ENCODE assay signal across 8 cellular contexts in genomic region chr13:51590966-51591627, GRCh38. TPM values are rescaled to one million over a fixed set of nuclear protein-coding genes. Genes with fewer than 3 reads are reported as not detected.
DNase-seq lines count a peak whose midpoint lies in the region; ATAC-seq and TF ChIP-seq lines count a peak whose summit lies in the region.

No MANE protein-coding gene starts in this region.

- peak overlapping the region; percentile 3 to 62 (median 42) for H3K27ac ChIP-seq in spleen

- H3K4me3 ChIP-seq in spleen, result no peak overlapping the region

- intact Hi-C loops in spleen (cut with DNase I; ENCODE audit: low total_unique reads), result no loop called here

- H3K36me3 Mint-ChIP-seq in HFFc6 (ENCODE audit: low read depth), result peaks cover 20% of the 10 kb centered on the region

- H3K27me3 ChIP-seq in spleen (replicated peaks in 1 of 7), result no peaks in the 10 kb centered on the region

- peaks cover 22 to 92% (median 57%) of the 10 kb centered on the region in 6 donors for H3K4me1 ChIP-seq in spleen

- whole genome bisulfite sequencing in spleen, 5 donors, result 41 to 51% (median 48%) methylated on average over 4 of the region's 4 CpGs

- DNase-seq in HFFc6 (peak; percentile 99), SKM-1 (lab: John Stamatoyannopoulos, UW; ENCODE audit: unreplicated experiment) (peak; percentile 35), foreskin melanocyte (peak; percentile 56), spleen (no peak), activated T-cell treated with anti-CD3 and anti-CD28 coated beads for 4 hours (no peak), NCI-H446 treated with DMSO at 0.1 percent for 48 hours (lab: John Stamatoyannopoulos, UW) (no peak), occipital lobe (lab: John Stamatoyannopoulos, UW) (no peak)

- H3K36me3 ChIP-seq in spleen, result peaks cover 0 to 3% (median 0%) of the 10 kb centered on the region in 6 donors

- H3K27ac Mint-ChIP-seq in HFFc6, result peak overlapping the region; percentile 87

- H3K27me3 Mint-ChIP-seq in HFFc6 (ENCODE audit: insufficient read depth), result no peaks in the 10 kb centered on the region

- peak; percentile 21; the same call in 1 of the 2 replicates for TF ChIP-seq CTCF in HFFc6 (IDR thresholded peaks at IDR 0.05)
- TF ChIP-seq CTCF in spleen (IDR thresholded peaks at IDR 0.05 in 8 of 11, conservative IDR thresholded peaks at IDR 0.05 in 3 of 11), result no peak

- no peak for ATAC-seq in HG02981 (IDR thresholded peaks at IDR 0.05; ENCODE audit: unreplicated experiment)

- H3K4me3 Mint-ChIP-seq in HFFc6, result peak overlapping the region; percentile 99

- no peaks in the 10 kb centered on the region for H3K9me3 Mint-ChIP-seq in HFFc6

- no peak for TF ChIP-seq POLR2A in spleen (IDR thresholded peaks at IDR 0.05)

- H3K9me3 ChIP-seq in spleen, result no peaks in the 10 kb centered on the region

- peaks cover 93% of the 10 kb centered on the region for H3K4me1 Mint-ChIP-seq in HFFc6 (ENCODE audit: low read depth)

RNA-seq across cellular contexts. Expression of gene WDFY2, which starts 6.8 kb away (rescaled TPM):
- total RNA-seq in HFFc6 (2021; fragmentation: NEBNext Ultra II Directional; extraction: Animal tissue kit (Norgen Biotek cat#: 25700)), result 10 to 100 TPM; 11.4 to 15.7 (median 13.4) TPM
- total RNA-seq in spleen, result 10 to 100 TPM; 18.5 to 32.2 (median 25.5) TPM
- polyA plus RNA-seq in spleen, result 1 to 10 TPM; 3.0 to 4.6 (median 4.5) TPM
- total RNA-seq in occipital lobe, result 8.4 TPM

Comparison
In these comparisons a context has a peak if more than half of its experiments do, and no peak if none do; other contexts are left out.
1. DNase-seq: peak in HFFc6 (single experiment), SKM-1 (single experiment) and foreskin melanocyte (single experiment); none in spleen (single experiment), activated T-cell treated with anti-CD3 and anti-CD28 coated beads for 4 hours (single experiment), NCI-H446 treated with DMSO at 0.1 percent for 48 hours (single experiment) and occipital lobe (single experiment).